23 cellular contexts compared by ENCODE assay signal in the genomic region with DNA sequence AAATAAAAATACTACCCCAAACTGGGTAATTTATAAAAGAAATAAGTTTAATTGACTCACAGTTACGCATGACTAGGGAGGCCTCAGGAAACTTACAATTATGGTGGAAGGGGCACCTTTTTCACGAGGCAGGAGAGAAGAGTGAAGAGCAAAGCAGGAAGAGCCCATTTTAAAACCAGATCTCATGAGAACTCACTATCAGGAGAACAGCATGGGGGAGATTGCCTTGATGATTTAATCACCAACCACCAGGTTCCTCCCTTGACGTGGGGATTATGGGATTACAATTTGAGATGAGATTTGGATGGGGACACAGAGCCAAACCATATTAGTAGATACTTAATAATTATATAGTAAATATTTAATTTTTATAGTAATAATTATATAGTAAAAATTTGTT.
"Had no signal": no experiment of that assay in that cellular context is flagged by ENCODE, and none has a peak within 500 bp of the region (broad histone marks: within the 10 kb centered on the region; RNA-seq: fewer than 3 reads in every experiment).

No MANE protein-coding gene starts in this region.

- DNase-seq: activated CD4-positive, alpha-beta memory T cell treated with anti-CD3 and anti-CD28 coated beads for 36 hours; activated CD4-positive, alpha-beta T cell treated with anti-CD3 and anti-CD28 coated beads for 36 hours; activated gamma-delta T cell treated with Interleukin-2 at 50 U/mL for 16 hours; activated T-cell treated with anti-CD3 and anti-CD28 coated beads for 4 hours; central memory CD4-positive, alpha-beta T cell; erythroblast; left ventricle myocardium inferior; naive thymus-derived CD8-positive, alpha-beta T cell; spleen; stimulated activated naive CD4-positive, alpha-beta T cell; SW 1271; T-helper 2 cell had no signal

- H3K27ac Mint-ChIP-seq: activated CD4-positive, alpha-beta memory T cell treated with anti-CD3 and anti-CD28 coated beads for 36 hours; activated naive CD4-positive, alpha-beta T cell treated with anti-CD3 and anti-CD28 coated beads, Interleukin-2, amount 50 U/mL, for 72 hours; activated T-helper 1 cell treated with anti-CD3 and anti-CD28 coated beads, Interleukin-12 subunit alpha, Interleukin-12 subunit beta, Interleukin-2, Interleukin-4 antibody, amounts not matched to agents 30 ng/mL and 10 ng/mL and 1 ng/mL, durations not matched to agents 14 hours and 24 hours and 36 hours; brain; memory B cell; naive thymus-derived CD8-positive, alpha-beta T cell had no signal

- FAIRE-seq: endometrium, TTC549, urothelium cell line had no signal

- H3K36me3 ChIP-seq: gastrocnemius medialis had no signal

- H3K27ac ChIP-seq: coronary artery, gastrocnemius medialis, left ventricle myocardium inferior, tibial artery had no signal

- ATAC-seq: activated CD4-positive, alpha-beta T cell treated with anti-CD3 and anti-CD28 coated beads for 36 hours; activated naive CD4-positive, alpha-beta T cell treated with anti-CD3 and anti-CD28 coated beads, Interleukin-2, amount 50 U/mL, for 72 hours; gastrocnemius medialis; naive thymus-derived CD8-positive, alpha-beta T cell; WTC11 had no signal

- H3K4me3 Mint-ChIP-seq: activated CD4-positive, alpha-beta memory T cell treated with anti-CD3 and anti-CD28 coated beads for 36 hours; activated CD4-positive, alpha-beta T cell treated with anti-CD3 and anti-CD28 coated beads for 36 hours; activated T-helper 1 cell treated with anti-CD3 and anti-CD28 coated beads, Interleukin-12 subunit alpha, Interleukin-12 subunit beta, Interleukin-2, Interleukin-4 antibody, amounts not matched to agents 30 ng/mL and 10 ng/mL and 1 ng/mL, durations not matched to agents 14 hours and 24 hours and 36 hours; brain; memory B cell; naive thymus-derived CD8-positive, alpha-beta T cell; WTC11 had no signal

- H3K9me3 ChIP-seq: gastrocnemius medialis, left ventricle myocardium inferior, tibial artery had no signal

- H3K4me1 ChIP-seq: gastrocnemius medialis, tibial artery had no signal

- H3K27me3 Mint-ChIP-seq: activated CD4-positive, alpha-beta memory T cell treated with anti-CD3 and anti-CD28 coated beads for 36 hours; activated CD4-positive, alpha-beta T cell treated with anti-CD3 and anti-CD28 coated beads for 36 hours; memory B cell; naive thymus-derived CD8-positive, alpha-beta T cell had no signal

- H3K4me3 ChIP-seq: coronary artery, gastrocnemius medialis, left ventricle myocardium inferior, spleen, tibial artery had no signal

- H3K27me3 ChIP-seq: gastrocnemius medialis, spleen, tibial artery had no signal

- H3K4me1 Mint-ChIP-seq: brain had no signal
